8 cellular contexts compared by ENCODE assay signal in genomic region chr6:79536969-79537747, GRCh38. TPM values are rescaled to one million over a fixed set of nuclear protein-coding genes. Genes with fewer than 3 reads are reported as not detected.
A peak's percentile ranks its signal among the peaks of the same experiment; 100 is the strongest.
DNase-seq lines count a peak whose midpoint lies in the region; ATAC-seq and TF ChIP-seq lines count a peak whose summit lies in the region.

Gene LCA5, minus strand, starts transcription at chr6:79537430. Its CDS starts 18,536 bp downstream, at chr6:79518894.

- H4K20me1 ChIP-seq in KMS-11 (ENCODE audit: insufficient read depth) (no peaks in the 10 kb centered on the region), neural cell (ENCODE audit: insufficient read depth) (no peaks in the 10 kb centered on the region)

- no peaks in the 10 kb centered on the region for H3K36me3 ChIP-seq in KMS-11 (ENCODE audit: insufficient read depth)
- no peaks in the 10 kb centered on the region for H3K36me3 ChIP-seq in neural cell (ENCODE audit: insufficient read depth, low read length)

- H3K4me2 ChIP-seq in KMS-11 = peak within 1 kb of the TSS; percentile 86
- H3K4me2 ChIP-seq in neural cell (ENCODE audit: low read length) = peak within 1 kb of the TSS; percentile 92

- TF ChIP-seq RAD21 in neural cell (conservative IDR thresholded peaks at IDR 0.05) = peak; percentile 48

- H3K9me3 ChIP-seq in neural cell (ENCODE audit: low read length) = no peaks in the 10 kb centered on the region

- H3K79me2 ChIP-seq in KMS-11 (ENCODE audit: insufficient read depth, low read depth) (no peaks in the 10 kb centered on the region), neural cell (replicated peaks; ENCODE audit: insufficient read depth, low read length) (peaks cover 67% of the 10 kb centered on the region)

- H3K9ac ChIP-seq in KMS-11 (peak within 1 kb of the TSS; percentile 49), neural cell (ENCODE audit: low read length) (peak within 1 kb of the TSS; percentile 74)

- TF ChIP-seq CTCF in KMS-11 (conservative IDR thresholded peaks at IDR 0.05; ENCODE audit: low read depth, low read length) (no peak), foreskin keratinocyte (conservative IDR thresholded peaks at IDR 0.05) (no peak), neural cell (IDR thresholded peaks at IDR 0.05; ENCODE audit: poor library complexity, severe bottlenecking) (no peak)

- ATAC-seq in GM21825 (IDR thresholded peaks at IDR 0.05; ENCODE audit: unreplicated experiment) (peak; percentile 100), foreskin keratinocyte (peak; percentile 97)
- peak; percentile 99 for ATAC-seq in stimulated activated naive CD8-positive, alpha-beta T cell treated with anti-CD3 and anti-CD28 coated beads, Interleukin-15, Interleukin-2, amounts not matched to agents 100 U/mL and 50 U/mL, for 24 hours

- H3F3A ChIP-seq in neural cell (ENCODE audit: insufficient read depth, low read length, poor library complexity, severe bottlenecking) = no peaks in the 10 kb centered on the region

- peak; percentile 43 for TF ChIP-seq EP300 in neural cell (conservative IDR thresholded peaks at IDR 0.05; ENCODE audit: poor library complexity, severe bottlenecking)

- H3K27ac ChIP-seq in KMS-11 = peak within 1 kb of the TSS; percentile 51
- peak within 1 kb of the TSS; percentile 83 for H3K27ac ChIP-seq in foreskin keratinocyte
- H3K27ac ChIP-seq in neural cell (ENCODE audit: low read length) = peak within 1 kb of the TSS; percentile 87

- H3K4me1 ChIP-seq in KMS-11 (ENCODE audit: low read depth, poor library complexity, severe bottlenecking) = peaks cover 11% of the 10 kb centered on the region
- no peaks in the 10 kb centered on the region for H3K4me1 ChIP-seq in foreskin keratinocyte

- H3K27me3 ChIP-seq in KMS-11 (ENCODE audit: insufficient read depth, low read depth) (no peaks in the 10 kb centered on the region), foreskin keratinocyte (no peaks in the 10 kb centered on the region), neural cell (ENCODE audit: insufficient read depth, low read depth, low read length) (no peaks in the 10 kb centered on the region)

- DNase-seq in EL = peak; percentile 97
- DNase-seq in RPMI8226 = peak; percentile 91
- DNase-seq in activated effector memory CD4-positive, alpha-beta T cell treated with anti-CD3 and anti-CD28 coated beads, Interleukin-2, amount 50 U/mL, for 16 hours = peak; percentile 90
- peak; percentile 90 to 96 for DNase-seq in foreskin keratinocyte
- DNase-seq in stimulated activated naive CD8-positive, alpha-beta T cell treated with anti-CD3 and anti-CD28 coated beads, Interleukin-15, Interleukin-2, amounts not matched to agents 100 U/mL and 50 U/mL, for 24 hours = peak; percentile 80

- H3K4me3 ChIP-seq in KMS-11 (IDR thresholded peaks at IDR 0.05; ENCODE audit: insufficient read depth, low read depth, low read length) (no peak within 1 kb of the TSS), neural cell (ENCODE audit: low read length) (peak within 1 kb of the TSS; percentile 75)

- H2AFZ ChIP-seq in KMS-11 (ENCODE audit: low read depth) (peak within 1 kb of the TSS; percentile 93), neural cell (ENCODE audit: low read depth, low read length) (peak within 1 kb of the TSS; percentile 57)

- no peaks in the 10 kb centered on the region for H3K9me2 ChIP-seq in neural cell (ENCODE audit: insufficient read depth, low read length)

TF ChIP-seq in neural cell, 6 proteins besides CTCF, POLR2A, EP300 and RAD21:
- peak; percentile 84 for TF ChIP-seq MXI1 (conservative IDR thresholded peaks at IDR 0.05; ENCODE audit: poor library complexity, severe bottlenecking)
- TF ChIP-seq EZH2 (IDR thresholded peaks at IDR 0.05; ENCODE audit: borderline replicate concordance, insufficient read depth, low read length, poor library complexity, severe bottlenecking) = no peak
- peak; percentile 86 for TF ChIP-seq TAF1 (IDR thresholded peaks at IDR 0.05; ENCODE audit: low read depth)
- TF ChIP-seq REST (IDR thresholded peaks at IDR 0.05; ENCODE audit: borderline replicate concordance) = peak; percentile 77
- TF ChIP-seq POLR2AphosphoS5 (IDR thresholded peaks at IDR 0.05) = peak; percentile 82
- TF ChIP-seq SMC3 (conservative IDR thresholded peaks at IDR 0.05; ENCODE audit: poor library complexity) = peak; percentile 56

RNA-seq across cellular contexts. Expression of gene LCA5, which starts in this region (rescaled TPM):
- 1.9 and 2.4 TPM in 2 replicates for total RNA-seq in foreskin keratinocyte
- polyA plus RNA-seq in foreskin keratinocyte (0.34 and 0.46 TPM in 2 replicates), neural cell (11.5 and 13.2 TPM in 2 replicates)
- polyA minus RNA-seq in neural cell = 30.4 and 35.1 TPM in 2 replicates
